Comparison of ENCODE assay signal across 8 cellular contexts in the genomic region with DNA sequence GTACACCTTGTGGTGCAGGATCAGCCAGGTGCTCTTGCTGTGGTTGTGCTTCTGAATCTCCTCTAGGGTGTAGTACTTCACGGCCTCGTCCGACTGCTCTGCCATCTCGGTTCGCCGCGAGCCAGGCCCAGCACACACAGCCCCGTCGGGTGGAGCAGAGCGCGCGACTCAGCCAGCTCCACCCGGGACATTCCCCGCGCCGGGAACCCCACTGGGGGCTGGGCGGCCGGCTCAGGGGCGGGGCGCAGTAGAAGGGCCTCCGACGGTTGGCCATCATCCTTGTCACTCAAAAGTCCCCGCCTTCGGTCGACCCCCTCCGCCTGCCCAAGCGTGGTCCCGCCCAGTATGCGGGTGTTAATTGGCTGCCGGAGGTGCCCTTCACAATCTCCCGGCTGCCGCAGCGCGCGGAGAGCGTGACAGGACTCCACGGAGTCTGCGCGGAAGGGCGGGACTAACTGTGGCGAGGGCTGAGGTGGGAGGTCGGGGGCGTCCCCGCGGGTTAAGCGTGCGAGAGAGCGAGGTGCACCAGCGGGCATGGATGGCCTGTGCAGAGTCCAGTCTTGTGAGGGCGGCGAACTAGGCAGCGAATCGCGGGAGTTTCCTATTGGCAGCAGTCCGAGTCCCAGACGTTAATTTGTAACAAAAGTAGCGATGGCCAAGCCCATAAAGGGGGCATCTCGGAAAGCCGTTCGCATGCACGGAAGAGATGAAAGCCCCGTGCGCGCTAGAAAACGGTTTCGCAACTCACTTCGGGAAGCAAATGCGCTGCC. TPM values are rescaled to one million over a fixed set of nuclear protein-coding genes. Genes with fewer than 3 reads are reported as not detected.
DNase-seq lines count a peak whose midpoint lies in the region; ATAC-seq and TF ChIP-seq lines count a peak whose summit lies in the region.

A gene with protein sequence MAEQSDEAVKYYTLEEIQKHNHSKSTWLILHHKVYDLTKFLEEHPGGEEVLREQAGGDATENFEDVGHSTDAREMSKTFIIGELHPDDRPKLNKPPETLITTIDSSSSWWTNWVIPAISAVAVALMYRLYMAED (minus strand): TSS at position 193 of the 770 bp plus-strand sequence. CDS start 88 bp downstream, at position 105.

- peak; percentile 99 for ATAC-seq in GM21529 (IDR thresholded peaks at IDR 0.05; ENCODE audit: unreplicated experiment)

- no peaks in the 10 kb centered on the region for H3K9me3 Mint-ChIP-seq in nephron
- H3K9me3 Mint-ChIP-seq in stimulated activated naive CD8-positive, alpha-beta T cell treated with anti-CD3 and anti-CD28 coated beads, Interleukin-15, Interleukin-2, amounts not matched to agents 100 ng/mL and 50 ng/mL, for 24 hours, result no peaks in the 10 kb centered on the region

- peak within 1 kb of the TSS in 2 of 3 experiments; percentile 47 to 72 for H3K27ac Mint-ChIP-seq in nephron
- peak within 1 kb of the TSS; percentile 90 for H3K27ac Mint-ChIP-seq in stimulated activated naive CD8-positive, alpha-beta T cell treated with anti-CD3 and anti-CD28 coated beads, Interleukin-15, Interleukin-2, amounts not matched to agents 100 ng/mL and 50 ng/mL, for 24 hours

- H3K36me3 Mint-ChIP-seq in nephron (ENCODE audit: low read depth), result no peaks in the 10 kb centered on the region
- peaks cover 7% of the 10 kb centered on the region for H3K36me3 Mint-ChIP-seq in stimulated activated naive CD8-positive, alpha-beta T cell treated with anti-CD3 and anti-CD28 coated beads, Interleukin-15, Interleukin-2, amounts not matched to agents 100 ng/mL and 50 ng/mL, for 24 hours (ENCODE audit: low read depth)

- peak within 1 kb of the TSS; percentile 67 for H3K4me3 ChIP-seq in Jurkat, Clone E6-1 (ENCODE audit: low read length)
- H3K4me3 ChIP-seq in fibroblast of pulmonary artery (replicated peaks; ENCODE audit: low read depth, low read length), result peak within 1 kb of the TSS; percentile 96

- no peak within 1 kb of the TSS for H3K4me3 Mint-ChIP-seq in nephron
- H3K4me3 Mint-ChIP-seq in stimulated activated naive CD8-positive, alpha-beta T cell treated with anti-CD3 and anti-CD28 coated beads, Interleukin-15, Interleukin-2, amounts not matched to agents 100 ng/mL and 50 ng/mL, for 24 hours, result peak within 1 kb of the TSS; percentile 92

- no peaks in the 10 kb centered on the region for H3K27me3 Mint-ChIP-seq in nephron (ENCODE audit: low read depth)
- no peaks in the 10 kb centered on the region for H3K27me3 Mint-ChIP-seq in stimulated activated naive CD8-positive, alpha-beta T cell treated with anti-CD3 and anti-CD28 coated beads, Interleukin-15, Interleukin-2, amounts not matched to agents 100 ng/mL and 50 ng/mL, for 24 hours

- DNase-seq in DMS153 treated with DMSO at 0.1 percent for 48 hours (lab: John Stamatoyannopoulos, UW; ENCODE audit: unreplicated experiment) (peak; percentile 98), fibroblast of pulmonary artery (ENCODE audit: low read depth) (peak; percentile 97)
- peak; percentile 87 for DNase-seq in Jurkat, Clone E6-1 (ENCODE audit: low read depth, low spot score)
- DNase-seq in activated effector memory CD4-positive, alpha-beta T cell treated with Interleukin-2 at 50 U/mL for 16 hours, result peak; percentile 98

- peaks cover 21% of the 10 kb centered on the region for H3K4me1 Mint-ChIP-seq in nephron
- H3K4me1 Mint-ChIP-seq in stimulated activated naive CD8-positive, alpha-beta T cell treated with anti-CD3 and anti-CD28 coated beads, Interleukin-15, Interleukin-2, amounts not matched to agents 100 ng/mL and 50 ng/mL, for 24 hours (ENCODE audit: low read depth), result peaks cover 31% of the 10 kb centered on the region

- peak; percentile 67 for TF ChIP-seq POLR2A in Raji (IDR thresholded peaks at IDR 0.05; ENCODE audit: insufficient read depth, low read depth, low read length)

- TF ChIP-seq CTCF in fibroblast of pulmonary artery (IDR thresholded peaks at IDR 0.05; ENCODE audit: low read length, missing control alignments) (no peak), nephron (IDR thresholded peaks at IDR 0.05; ENCODE audit: unreplicated experiment in 3 of 3) (no peak)

RNA-seq across cellular contexts. Expression of the gene that starts here (rescaled TPM):
- polyA plus RNA-seq in Jurkat, Clone E6-1 (2012; ENCODE audit: insufficient read depth, insufficient read length), result 84.9 TPM

Comparison
In these comparisons a context has a peak if more than half of its experiments do, and no peak if none do; other contexts are left out.
1. Peak in every context shown above with its lines: DNase-seq, ATAC-seq and H3K4me3 ChIP-seq.